23 cellular contexts compared by ENCODE assay signal in the genomic region with DNA sequence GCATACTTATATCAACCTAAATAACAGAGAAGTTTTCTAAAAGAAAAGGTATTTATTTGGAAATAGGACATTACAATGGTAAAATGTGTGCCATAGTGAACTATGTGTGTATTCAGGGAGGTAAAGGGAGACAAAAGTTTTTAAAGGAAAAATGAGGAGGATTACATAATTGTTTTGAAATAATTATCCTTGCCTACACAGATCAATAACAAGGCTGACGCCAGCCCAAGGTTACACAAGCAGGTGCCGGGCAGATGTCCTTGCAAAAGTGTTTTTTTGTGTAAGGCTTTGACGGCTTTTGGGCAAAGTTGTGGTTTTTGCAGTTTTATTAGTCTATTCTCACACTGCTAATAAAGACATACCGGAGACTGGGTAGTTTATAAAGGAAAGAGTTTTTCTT.
"Had no signal": no experiment of that assay in that cellular context is flagged by ENCODE, and none has a peak within 500 bp of the region (broad histone marks: within the 10 kb centered on the region; RNA-seq: fewer than 3 reads in every experiment).

No MANE protein-coding gene starts in this region.

- H3K9me3 ChIP-seq: SJSA1 had no signal

- FAIRE-seq: K562, RCC 7860 had no signal

- H3K9ac ChIP-seq: KMS-11 had no signal

- H3K36me3 ChIP-seq: SJSA1 had no signal

- H3K4me3 ChIP-seq: K562, SJSA1, SK-N-MC had no signal

- ATAC-seq: K562 had no signal

- H3K4me3 Mint-ChIP-seq: IgD-negative memory B cell had no signal

- H3K4me2 ChIP-seq: KMS-11 had no signal

- H3K4me1 Mint-ChIP-seq: IgD-negative memory B cell had no signal

- H3K27ac ChIP-seq: KMS-11, SJSA1, SK-N-MC had no signal

- H3K4me1 ChIP-seq: SJSA1 had no signal

- H3K27ac Mint-ChIP-seq: IgD-negative memory B cell had no signal

- DNase-seq: Kasumi-1, MM.1S, NCI-H1092 treated with DMSO at 0.1 percent for 48 hours, NCI-H1436, NCI-H1694 treated with DMSO at 0.1 percent for 48 hours, NCI-H1930, NCI-H2081, NCI-H2107, NCI-H2171, NCI-H345, NCI-H446 treated with DMSO at 0.1 percent for 48 hours, NCI-H510A treated with DMSO at 0.1 percent for 48 hours, NCI-H526, NCI-H82, Right ventricle myocardium superior, RPMI8226, SIG-M5 had no signal
